Comparison of ENCODE assay signal across 20 cellular contexts in genomic region chrX:41189156-41189555, GRCh38.
"Had no signal": no experiment of that assay in that cellular context is flagged by ENCODE, and none has a peak within 500 bp of the region (broad histone marks: within the 10 kb centered on the region; RNA-seq: fewer than 3 reads in every experiment).

No MANE protein-coding gene starts in this region.

- H3K4me3 Mint-ChIP-seq: mesothelial cell of epicardium; naive thymus-derived CD4-positive, alpha-beta T cell had no signal

- H3K27ac ChIP-seq: coronary artery, dorsolateral prefrontal cortex, esophagus muscularis mucosa, gastrocnemius medialis, heart right ventricle, left lung, lower lobe of right lung had no signal

- H3K9me3 ChIP-seq: esophagus muscularis mucosa, gastrocnemius medialis, heart right ventricle, left lung, lower lobe of right lung had no signal

- ATAC-seq: gastrocnemius medialis; heart right ventricle; left cardiac atrium; left lung; left ventricle myocardium superior; lower lobe of right lung; naive thymus-derived CD4-positive, alpha-beta T cell had no signal

- H3K4me1 Mint-ChIP-seq: mesothelial cell of epicardium had no signal

- H3K27me3 Mint-ChIP-seq: naive thymus-derived CD4-positive, alpha-beta T cell had no signal

- DNase-seq: dermis blood vessel endothelial cell; dorsolateral prefrontal cortex; effector CD4-positive, alpha-beta T cell; effector memory CD4-positive, alpha-beta T cell; foreskin fibroblast; foreskin melanocyte; gastrocnemius medialis; glutamatergic neuron; head of caudate nucleus; heart right ventricle; hippocampal formation; left cardiac atrium; left lung; left ventricle myocardium superior; lower lobe of right lung; mesenchymal stem cell; naive thymus-derived CD4-positive, alpha-beta T cell had no signal

- H3K4me1 ChIP-seq: gastrocnemius medialis, left lung, lower lobe of right lung had no signal

- H3K27me3 ChIP-seq: dorsolateral prefrontal cortex, esophagus muscularis mucosa, gastrocnemius medialis, heart right ventricle, left lung had no signal

- H3K4me3 ChIP-seq: coronary artery, dorsolateral prefrontal cortex, esophagus muscularis mucosa, gastrocnemius medialis, heart right ventricle, left lung, lower lobe of right lung had no signal
